Comparison of ENCODE assay signal across 9 cellular contexts in genomic region chr6:47135772-47136171, GRCh38.
DNase-seq lines count a peak whose midpoint lies in the region; ATAC-seq and TF ChIP-seq lines count a peak whose summit lies in the region.
"Had no signal": no experiment of that assay in that cellular context is flagged by ENCODE, and none has a peak within 500 bp of the region (broad histone marks: within the 10 kb centered on the region; RNA-seq: fewer than 3 reads in every experiment).

No MANE protein-coding gene starts in this region.

- peak; percentile 90 for DNase-seq in Daoy (ENCODE audit: low read depth)
- peak; percentile 92 for DNase-seq in NCI-H226
- DNase-seq in chondrocyte (ENCODE audit: low spot score) = no peak
- DNase-seq in non-pigmented ciliary epithelial cell (ENCODE audit: low read depth) = peak; percentile 85
- DNase-seq in activated CD8-positive, alpha-beta memory T cell treated with anti-CD3 and anti-CD28 coated beads, Interleukin-2, amount 10 ng/mL, durations not matched to agents 7 days and 5 days = no peak
- DNase-seq in NCI-H524 treated with DMSO at 0.1 percent for 48 hours (lab: John Stamatoyannopoulos, UW) = no peak

- H3K27ac Mint-ChIP-seq in chondrocyte (ENCODE audit: unreplicated experiment) = peak overlapping the region; percentile 22
- H3K27ac Mint-ChIP-seq in activated CD8-positive, alpha-beta memory T cell treated with anti-CD3 and anti-CD28 coated beads, Interleukin-2, amount 10 ng/mL, durations not matched to agents 7 days and 5 days = no peak overlapping the region

- H3K4me3 Mint-ChIP-seq in chondrocyte (ENCODE audit: unreplicated experiment) = no peak overlapping the region
- H3K4me3 Mint-ChIP-seq in activated CD8-positive, alpha-beta memory T cell treated with anti-CD3 and anti-CD28 coated beads, Interleukin-2, amount 10 ng/mL, durations not matched to agents 7 days and 5 days = no peak overlapping the region
- H3K4me3 Mint-ChIP-seq: neural crest cell had no signal

- no peaks in the 10 kb centered on the region for H3K27me3 Mint-ChIP-seq in chondrocyte (ENCODE audit: low read depth)
- H3K27me3 Mint-ChIP-seq in activated CD8-positive, alpha-beta memory T cell treated with anti-CD3 and anti-CD28 coated beads, Interleukin-2, amount 10 ng/mL, durations not matched to agents 7 days and 5 days = peaks cover 4% of the 10 kb centered on the region

- peaks cover 21% of the 10 kb centered on the region for H3K4me1 Mint-ChIP-seq in chondrocyte (ENCODE audit: low read depth)
- peaks cover 2% of the 10 kb centered on the region for H3K4me1 Mint-ChIP-seq in activated CD8-positive, alpha-beta memory T cell treated with anti-CD3 and anti-CD28 coated beads, Interleukin-2, amount 10 ng/mL, durations not matched to agents 7 days and 5 days

- H3K36me3 Mint-ChIP-seq in chondrocyte (ENCODE audit: low read depth) = no peaks in the 10 kb centered on the region
- no peaks in the 10 kb centered on the region for H3K36me3 Mint-ChIP-seq in activated CD8-positive, alpha-beta memory T cell treated with anti-CD3 and anti-CD28 coated beads, Interleukin-2, amount 10 ng/mL, durations not matched to agents 7 days and 5 days

- ATAC-seq in GM21825 (IDR thresholded peaks at IDR 0.05; ENCODE audit: unreplicated experiment) (no peak), GM18870 (IDR thresholded peaks at IDR 0.05; ENCODE audit: unreplicated experiment) (no peak)
- ATAC-seq in activated CD8-positive, alpha-beta memory T cell treated with anti-CD3 and anti-CD28 coated beads, Interleukin-2, amount 10 ng/mL, durations not matched to agents 7 days and 5 days = no peak

- TF ChIP-seq CTCF in chondrocyte (IDR thresholded peaks at IDR 0.05) = no peak

- CTCF ChIA-PET in activated CD8-positive, alpha-beta memory T cell treated with anti-CD3 and anti-CD28 coated beads, Interleukin-2, amount 10 ng/mL, durations not matched to agents 7 days and 5 days (lab: Charles Lee) = no interaction called here

- no peaks in the 10 kb centered on the region for H3K9me3 Mint-ChIP-seq in chondrocyte (ENCODE audit: low read depth)
- H3K9me3 Mint-ChIP-seq in activated CD8-positive, alpha-beta memory T cell treated with anti-CD3 and anti-CD28 coated beads, Interleukin-2, amount 10 ng/mL, durations not matched to agents 7 days and 5 days (ENCODE audit: low read depth) = no peaks in the 10 kb centered on the region
- H3K9me3 Mint-ChIP-seq: neural crest cell had no signal

Comparison
In these comparisons a context has a peak if more than half of its experiments do, and no peak if none do; other contexts are left out.
1. DNase-seq: peak in Daoy (single experiment), NCI-H226 (single experiment) and non-pigmented ciliary epithelial cell (single experiment); none in chondrocyte (single experiment), activated CD8-positive, alpha-beta memory T cell treated with anti-CD3 and anti-CD28 coated beads, Interleukin-2, amount 10 ng/mL, durations not matched to agents 7 days and 5 days (single experiment) and NCI-H524 treated with DMSO at 0.1 percent for 48 hours (single experiment).